7 cellular contexts compared by ENCODE assay signal in the genomic region with DNA sequence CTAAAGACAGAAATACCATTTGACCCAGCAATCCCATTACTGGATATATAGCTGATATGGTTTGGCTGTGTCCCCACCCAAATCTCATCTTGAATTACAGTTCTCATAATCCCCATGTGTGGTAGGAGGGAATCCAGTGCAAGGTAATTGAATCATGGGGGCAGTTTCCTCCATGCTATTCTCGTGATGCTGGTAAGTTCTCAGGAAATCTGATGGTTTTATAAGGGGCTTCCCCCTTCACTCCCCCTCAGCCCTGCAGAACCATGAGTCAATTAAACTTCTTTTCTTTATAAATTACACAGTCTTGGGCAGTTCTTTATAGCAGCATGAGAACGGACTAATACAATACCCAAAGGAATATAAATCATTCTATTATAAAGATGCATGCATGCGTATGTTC.
DNase-seq lines count a peak whose midpoint lies in the region; ATAC-seq and TF ChIP-seq lines count a peak whose summit lies in the region.
"Not testable (repeated sequence)": the region's sequence is repeated elsewhere in the genome, so short reads cannot be mapped to it uniquely, and the experiment has no call there.

No MANE protein-coding gene starts in this region.

- peaks cover 41% of the 10 kb centered on the region for H3K4me1 ChIP-seq in Caco-2

- peak overlapping the region; percentile 45 for H3K27ac Mint-ChIP-seq in Caco-2 (ENCODE audit: unreplicated experiment)
- peak overlapping the region; percentile 73 for H3K27ac Mint-ChIP-seq in activated T-cell treated with anti-CD3 and anti-CD28 coated beads, Interleukin-2, amount 50 U/mL, for 24 hours
- H3K27ac Mint-ChIP-seq in natural killer cell treated with Interleukin-12 subunit alpha and Interleukin-12 subunit beta and Interleukin-15 and Interleukin-18, amount 100 ng/mL, for 72 hours = peak overlapping the region; percentile 90 to 95
- H3K27ac Mint-ChIP-seq in stimulated activated effector memory CD8-positive, alpha-beta T cell treated with anti-CD3 and anti-CD28 coated beads, Interleukin-12 subunit alpha, Interleukin-12 subunit beta, amount 100 ng/mL, for 72 hours = peak overlapping the region; percentile 60

- H3K4me3 Mint-ChIP-seq in Caco-2 (ENCODE audit: unreplicated experiment); activated T-cell treated with anti-CD3 and anti-CD28 coated beads, Interleukin-2, amount 50 U/mL, for 24 hours; stimulated activated effector memory CD8-positive, alpha-beta T cell treated with anti-CD3 and anti-CD28 coated beads, Interleukin-12 subunit alpha, Interleukin-12 subunit beta, amount 100 ng/mL, for 72 hours: not testable (repeated sequence)
- peak overlapping the region; percentile 88 for H3K4me3 Mint-ChIP-seq in natural killer cell treated with Interleukin-12 subunit alpha and Interleukin-12 subunit beta and Interleukin-15 and Interleukin-18, amount 100 ng/mL, for 72 hours

- H3K9me3 Mint-ChIP-seq in Caco-2 (ENCODE audit: unreplicated experiment); activated T-cell treated with anti-CD3 and anti-CD28 coated beads, Interleukin-2, amount 50 U/mL, for 24 hours; natural killer cell treated with Interleukin-12 subunit alpha and Interleukin-12 subunit beta and Interleukin-15 and Interleukin-18, amount 100 ng/mL, for 72 hours; stimulated activated effector memory CD8-positive, alpha-beta T cell treated with anti-CD3 and anti-CD28 coated beads, Interleukin-12 subunit alpha, Interleukin-12 subunit beta, amount 100 ng/mL, for 72 hours: not testable (repeated sequence)

- not testable (repeated sequence) for H3K36me3 ChIP-seq in Caco-2 (ENCODE audit: control insufficient read depth, insufficient read depth, low read length)

- H3K9me3 ChIP-seq in Caco-2 = not testable (repeated sequence)

- H3K27me3 Mint-ChIP-seq in Caco-2 (ENCODE audit: insufficient read depth, unreplicated experiment); activated T-cell treated with anti-CD3 and anti-CD28 coated beads, Interleukin-2, amount 50 U/mL, for 24 hours; natural killer cell treated with Interleukin-12 subunit alpha and Interleukin-12 subunit beta and Interleukin-15 and Interleukin-18, amount 100 ng/mL, for 72 hours: not testable (repeated sequence)

- TF ChIP-seq CTCF in Caco-2 (IDR thresholded peaks at IDR 0.05; ENCODE audit: insufficient read depth in 1 of 2, low read depth in 1 of 2, low read length in 1 of 2, severe bottlenecking in 1 of 2, unreplicated experiment in 1 of 2); VCaP (conservative IDR thresholded peaks at IDR 0.05): not testable (repeated sequence)

- peak; percentile 49 to 66 for ATAC-seq in natural killer cell treated with Interleukin-12 subunit alpha and Interleukin-12 subunit beta and Interleukin-15 and Interleukin-18, amount 100 ng/mL, for 72 hours
- ATAC-seq in stimulated activated effector memory CD8-positive, alpha-beta T cell treated with anti-CD3 and anti-CD28 coated beads, Interleukin-12 subunit alpha, Interleukin-12 subunit beta, amount 100 ng/mL, for 72 hours = peak; percentile 58

- POLR2A ChIA-PET in Caco-2 (lab: Charles Lee) = not testable (repeated sequence)

- peaks cover 49% of the 10 kb centered on the region for H3K4me1 Mint-ChIP-seq in Caco-2 (ENCODE audit: low read depth, unreplicated experiment)
- peaks cover 59% of the 10 kb centered on the region for H3K4me1 Mint-ChIP-seq in activated T-cell treated with anti-CD3 and anti-CD28 coated beads, Interleukin-2, amount 50 U/mL, for 24 hours (ENCODE audit: low read depth)
- peaks cover 56 to 63% of the 10 kb centered on the region in 2 donors for H3K4me1 Mint-ChIP-seq in natural killer cell treated with Interleukin-12 subunit alpha and Interleukin-12 subunit beta and Interleukin-15 and Interleukin-18, amount 100 ng/mL, for 72 hours (ENCODE audit: low read depth in 2 of 2)
- peaks cover 58% of the 10 kb centered on the region for H3K4me1 Mint-ChIP-seq in stimulated activated effector memory CD8-positive, alpha-beta T cell treated with anti-CD3 and anti-CD28 coated beads, Interleukin-12 subunit alpha, Interleukin-12 subunit beta, amount 100 ng/mL, for 72 hours

- not testable (repeated sequence) for H3K4me3 ChIP-seq in Caco-2 (ENCODE audit: low read depth, low read length)

- BruUV-seq in Caco-2 (replicated peaks; lab: Mats Ljungman, UMichigan) = not testable (repeated sequence)

- not testable (repeated sequence) for DNase-seq in Caco-2; activated T-cell treated with anti-CD3 and anti-CD28 coated beads, Interleukin-2, amount 50 U/mL, for 24 hours; stimulated activated effector memory CD8-positive, alpha-beta T cell treated with anti-CD3 and anti-CD28 coated beads, Interleukin-12 subunit alpha, Interleukin-12 subunit beta, amount 100 ng/mL, for 72 hours (ENCODE audit: low spot score in 2 of 2)
- DNase-seq in activated CD4-positive, alpha-beta T cell treated with anti-CD3 and anti-CD28 coated beads for 48 hours = peak; percentile 18
- DNase-seq in activated naive CD4-positive, alpha-beta T cell treated with Interleukin-2 at 50 U/mL for 16 hours = peak; percentile 7
- DNase-seq in natural killer cell treated with Interleukin-12 subunit alpha and Interleukin-12 subunit beta and Interleukin-15 and Interleukin-18, amount 100 ng/mL, for 72 hours (ENCODE audit: low spot score) = peak; percentile 64

- intact Hi-C loops in Caco-2 (cut with micrococcal nuclease; ENCODE audit: unreplicated experiment) = not testable (repeated sequence)

- H3K27me3 ChIP-seq in Caco-2 (replicated peaks; ENCODE audit: control insufficient read depth, insufficient read depth, low read length) = not testable (repeated sequence)

- H3K36me3 Mint-ChIP-seq in Caco-2 (ENCODE audit: insufficient read depth, unreplicated experiment); activated T-cell treated with anti-CD3 and anti-CD28 coated beads, Interleukin-2, amount 50 U/mL, for 24 hours (ENCODE audit: low read depth); stimulated activated effector memory CD8-positive, alpha-beta T cell treated with anti-CD3 and anti-CD28 coated beads, Interleukin-12 subunit alpha, Interleukin-12 subunit beta, amount 100 ng/mL, for 72 hours: not testable (repeated sequence)
- H3K36me3 Mint-ChIP-seq in natural killer cell treated with Interleukin-12 subunit alpha and Interleukin-12 subunit beta and Interleukin-15 and Interleukin-18, amount 100 ng/mL, for 72 hours = peaks cover 24% of the 10 kb centered on the region

- peak overlapping the region; percentile 74 for H3K27ac ChIP-seq in VCaP

- CTCF ChIA-PET in Caco-2 (lab: Charles Lee) = not testable (repeated sequence)
